Comparison of ENCODE assay signal across 8 cellular contexts in the genomic region with DNA sequence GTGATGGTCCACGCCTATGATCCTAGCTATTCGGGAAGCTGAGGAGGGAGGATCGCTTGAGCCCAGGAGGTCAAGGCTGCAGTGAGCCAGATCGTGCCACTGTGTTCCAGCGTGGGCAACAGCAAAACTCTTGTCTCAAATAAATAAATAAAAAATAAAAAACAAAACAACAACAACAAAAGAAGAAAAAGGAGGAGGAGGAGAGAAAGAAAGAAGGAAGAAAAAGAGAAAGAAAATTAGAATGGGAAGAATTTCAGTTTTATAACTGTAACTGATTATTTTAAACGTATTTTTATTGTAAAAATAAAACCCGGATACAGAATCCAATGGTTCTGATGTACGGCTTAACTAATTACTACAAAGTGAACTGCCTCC. TPM values are rescaled to one million over a fixed set of nuclear protein-coding genes. Genes with fewer than 3 reads are reported as not detected.
A peak's percentile ranks its signal among the peaks of the same experiment; 100 is the strongest.
DNase-seq lines count a peak whose midpoint lies in the region; ATAC-seq and TF ChIP-seq lines count a peak whose summit lies in the region.

No MANE protein-coding gene starts in this region.

- no peaks in the 10 kb centered on the region for H3K9me3 Mint-ChIP-seq in activated CD8-positive, alpha-beta memory T cell treated with anti-CD3 and anti-CD28 coated beads, Interleukin-2, amount 10 ng/mL, durations not matched to agents 7 days and 5 days (ENCODE audit: low read depth)

- peaks cover 34% of the 10 kb centered on the region for H3K27me3 Mint-ChIP-seq in activated CD8-positive, alpha-beta memory T cell treated with anti-CD3 and anti-CD28 coated beads, Interleukin-2, amount 10 ng/mL, durations not matched to agents 7 days and 5 days

- WGBS in thymus = 69% methylated on average over 8 of the region's 8 CpGs

- H3K27me3 ChIP-seq in adipocyte (replicated peaks; ENCODE audit: control insufficient read depth, insufficient read depth, low read length) (no peaks in the 10 kb centered on the region), left lung (no peaks in the 10 kb centered on the region), thymus (ENCODE audit: control insufficient read depth, insufficient read depth) (no peaks in the 10 kb centered on the region)

- DNase-seq in activated CD8-positive, alpha-beta memory T cell treated with anti-CD3 and anti-CD28 coated beads, Interleukin-2, amount 10 ng/mL, durations not matched to agents 7 days and 5 days = no peak
- no peak for DNase-seq in activated CD8-positive, alpha-beta memory T cell treated with anti-CD3 and anti-CD28 coated beads, Interleukin-2, amount 50 U/mL, for 4 hours
- DNase-seq in adipocyte (ENCODE audit: low read depth) (no peak), left lung (no peak), sciatic nerve (ENCODE audit: low spot score) (no peak), HuH-7.5 (ENCODE audit: low spot score) (no peak), NCI-H345 (lab: John Stamatoyannopoulos, UW) (no peak)

- H3K4me1 ChIP-seq in adipocyte (ENCODE audit: control insufficient read depth, insufficient read depth, low read length) = peaks cover 26% of the 10 kb centered on the region
- peaks cover 0 to 50% of the 10 kb centered on the region in 2 donors for H3K4me1 ChIP-seq in left lung
- H3K4me1 ChIP-seq in thymus (ENCODE audit: control insufficient read depth, insufficient read depth, low read length) = peaks cover 20% of the 10 kb centered on the region

- intact Hi-C loops in left lung (cut with DNase I) (no loop called here), sciatic nerve (cut with DNase I) (no loop called here)

- H3K9me3 ChIP-seq in adipocyte (ENCODE audit: control insufficient read depth, low read length) (no peaks in the 10 kb centered on the region), left lung (no peaks in the 10 kb centered on the region), thymus (ENCODE audit: control insufficient read depth) (no peaks in the 10 kb centered on the region)

- peak overlapping the region; percentile 87 for H3K9ac ChIP-seq in adipocyte (ENCODE audit: low read length)

- H3K27ac Mint-ChIP-seq in activated CD8-positive, alpha-beta memory T cell treated with anti-CD3 and anti-CD28 coated beads, Interleukin-2, amount 10 ng/mL, durations not matched to agents 7 days and 5 days = no peak overlapping the region

- H3K4me3 ChIP-seq in adipocyte (ENCODE audit: low read length) (peak overlapping the region; percentile 85), left lung (peak overlapping the region; percentile 24 to 45), thymus (ENCODE audit: low read length) (peak overlapping the region; percentile 71)

- H3K4me3 Mint-ChIP-seq in activated CD8-positive, alpha-beta memory T cell treated with anti-CD3 and anti-CD28 coated beads, Interleukin-2, amount 10 ng/mL, durations not matched to agents 7 days and 5 days = peak overlapping the region; percentile 66

- peaks cover 14% of the 10 kb centered on the region for H3K4me1 Mint-ChIP-seq in activated CD8-positive, alpha-beta memory T cell treated with anti-CD3 and anti-CD28 coated beads, Interleukin-2, amount 10 ng/mL, durations not matched to agents 7 days and 5 days

- H3K27ac ChIP-seq in left lung (peak overlapping the region; percentile 74 to 94), thymus (ENCODE audit: low read depth) (no peak overlapping the region)

- no peak for ATAC-seq in activated CD8-positive, alpha-beta memory T cell treated with anti-CD3 and anti-CD28 coated beads, Interleukin-2, amount 10 ng/mL, durations not matched to agents 7 days and 5 days
- no peak for ATAC-seq in left lung
- no peak for ATAC-seq in sciatic nerve

- CTCF ChIA-PET in activated CD8-positive, alpha-beta memory T cell treated with anti-CD3 and anti-CD28 coated beads, Interleukin-2, amount 10 ng/mL, durations not matched to agents 7 days and 5 days (lab: Charles Lee) = no interaction called here

- H3K36me3 Mint-ChIP-seq in activated CD8-positive, alpha-beta memory T cell treated with anti-CD3 and anti-CD28 coated beads, Interleukin-2, amount 10 ng/mL, durations not matched to agents 7 days and 5 days = no peaks in the 10 kb centered on the region

- no peak for TF ChIP-seq CTCF in left lung (IDR thresholded peaks at IDR 0.05)

- H3K36me3 ChIP-seq in adipocyte (ENCODE audit: control insufficient read depth, insufficient read depth, low read length, severe bottlenecking) = no peaks in the 10 kb centered on the region
- H3K36me3 ChIP-seq in left lung = no peaks in the 10 kb centered on the region
- no peaks in the 10 kb centered on the region for H3K36me3 ChIP-seq in thymus (ENCODE audit: control insufficient read depth, insufficient read depth)

RNA-seq across cellular contexts. Expression of gene PSAP, which starts 37.2 kb away (rescaled TPM):
- 100 to 1,000 TPM; 111 to 118 TPM for total RNA-seq in activated CD8-positive, alpha-beta memory T cell treated with anti-CD3 and anti-CD28 coated beads, Interleukin-2, amount 10 ng/mL, durations not matched to agents 7 days and 5 days
- total RNA-seq in left lung (1,000 to 10,000 TPM; 1,484 to 1,668 TPM), sciatic nerve (920 TPM)
- polyA plus RNA-seq in thymus = 613 TPM

Comparison
In these comparisons a context has a peak if more than half of its experiments do, and no peak if none do; other contexts are left out.
1. H3K4me3 ChIP-seq: peak in every context shown above with its lines; median percentile 85 in adipocyte; 71 in thymus; 34 in left lung.